Comparison of ENCODE assay signal across 8 cellular contexts in the genomic region with DNA sequence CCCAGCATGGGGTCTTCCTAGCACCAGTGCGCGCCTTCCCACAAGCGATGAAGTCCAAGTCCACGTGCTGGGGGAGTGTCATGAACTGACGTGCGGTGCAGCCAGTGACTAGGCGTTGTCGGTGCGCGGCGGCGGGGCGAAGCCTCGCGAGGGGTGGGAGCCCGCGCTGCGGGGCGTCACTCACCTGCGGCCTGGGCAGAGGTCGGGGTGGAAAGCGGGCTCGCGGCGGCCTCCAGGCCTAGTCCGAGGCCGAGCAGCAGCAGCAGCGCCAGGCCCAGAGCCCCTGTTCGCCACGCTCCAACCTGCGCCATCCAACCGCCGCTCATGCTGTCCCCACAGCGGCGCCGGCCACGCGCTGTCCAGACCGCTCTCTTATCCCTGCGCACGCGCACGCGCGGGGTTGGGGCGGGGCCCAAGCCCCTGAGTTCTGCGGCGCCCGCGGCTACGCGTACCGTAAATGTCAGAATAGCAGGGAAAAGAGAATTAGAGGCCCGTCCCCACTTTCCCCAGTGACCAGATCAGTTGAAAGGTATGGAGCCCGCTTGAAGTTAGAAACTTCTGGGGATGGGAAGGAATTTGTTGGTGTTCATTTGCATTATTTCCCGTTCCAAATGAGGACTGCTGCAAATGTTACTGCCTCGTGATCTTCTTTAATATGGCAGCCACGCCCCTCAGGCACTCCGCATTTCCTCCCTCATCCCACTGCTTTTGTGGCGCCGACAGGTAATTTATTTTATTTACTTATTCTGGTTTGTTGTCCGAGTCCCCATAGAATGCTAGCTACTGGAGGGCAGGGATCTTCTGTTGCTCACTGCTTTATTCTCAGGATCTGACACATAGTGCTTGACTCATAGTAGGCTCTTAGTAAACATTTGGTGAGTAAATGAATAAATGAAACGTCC. TPM values are rescaled to one million over a fixed set of nuclear protein-coding genes. Genes with fewer than 3 reads are reported as not detected.
DNase-seq lines count a peak whose midpoint lies in the region; ATAC-seq and TF ChIP-seq lines count a peak whose summit lies in the region.

A gene (minus strand): TSS at position 394 of the 902 bp plus-strand sequence. CDS start 68 bp downstream, at position 326.

- H3K4me3 ChIP-seq in GM12865 (ENCODE audit: low read depth, low read length) (peak within 1 kb of the TSS; percentile 66), ascending aorta (peak within 1 kb of the TSS; percentile 58 to 72), rectal smooth muscle tissue (ENCODE audit: low read length) (peak within 1 kb of the TSS; percentile 67), uterus (peak within 1 kb of the TSS; percentile 50 to 59)

- peaks cover 4 to 11% of the 10 kb centered on the region in 2 donors for H3K4me1 ChIP-seq in ascending aorta
- peaks cover 12% of the 10 kb centered on the region for H3K4me1 ChIP-seq in rectal smooth muscle tissue (ENCODE audit: control insufficient read depth, insufficient read depth, low read length)
- peaks cover 3 to 7% of the 10 kb centered on the region in 2 donors for H3K4me1 ChIP-seq in uterus

- intact Hi-C loops in ascending aorta (cut with DNase I), result loop anchor here (1.0 to 5.0 kb wide), 2 partner anchors 13 to 681 kb away; a partner anchor contains a TSS
- intact Hi-C loops in uterus (cut with DNase I; ENCODE audit: low total_unique reads), result no loop called here

- H3K9me3 ChIP-seq in ascending aorta (no peaks in the 10 kb centered on the region), uterus (no peaks in the 10 kb centered on the region)

- H3K4me1 Mint-ChIP-seq in T-helper 2 cell treated with Interferon-gamma antibody and Interleukin-4, amounts not matched to agents 5 μg/mL and 100 μg/mL, for 36 hours (ENCODE audit: low read depth), result peaks cover 25% of the 10 kb centered on the region

- DNase-seq in GM12865 (ENCODE audit: low read depth), result peak; percentile 94
- DNase-seq in NCI-H187 (lab: John Stamatoyannopoulos, UW), result peak; percentile 70 to 85
- peak; percentile 90 for DNase-seq in T-helper 2 cell treated with Interferon-gamma antibody and Interleukin-4, amounts not matched to agents 5 μg/mL and 100 μg/mL, for 36 hours (ENCODE audit: low spot score)
- DNase-seq in ascending aorta (ENCODE audit: low spot score in 2 of 2), result peak; percentile 33 to 94
- DNase-seq in hepatic stellate cell (ENCODE audit: low spot score), result peak; percentile 98
- DNase-seq in uterus, result peak; percentile 86 to 90

- H3K36me3 ChIP-seq in ascending aorta (peaks cover 23 to 28% of the 10 kb centered on the region in 2 donors), rectal smooth muscle tissue (ENCODE audit: control insufficient read depth, insufficient read depth, low read length) (peaks cover 9% of the 10 kb centered on the region), uterus (no peaks in the 10 kb centered on the region)

- H3K9ac ChIP-seq in rectal smooth muscle tissue (ENCODE audit: low read length), result no peak within 1 kb of the TSS

- TF ChIP-seq CTCF in GM12865 (IDR thresholded peaks at IDR 0.05; ENCODE audit: insufficient read depth, low read depth, low read length, missing control alignments), result no peak
- no peak for TF ChIP-seq CTCF in ascending aorta (IDR thresholded peaks at IDR 0.05)
- TF ChIP-seq CTCF in uterus (IDR thresholded peaks at IDR 0.05), result peak in 1 of 4 experiments; percentile 41

- peak within 1 kb of the TSS; percentile 92 for H3K27ac Mint-ChIP-seq in T-helper 2 cell treated with Interferon-gamma antibody and Interleukin-4, amounts not matched to agents 5 μg/mL and 100 μg/mL, for 36 hours

- H3K27ac ChIP-seq in ascending aorta (peak within 1 kb of the TSS; percentile 50 to 59), rectal smooth muscle tissue (ENCODE audit: low read depth, low read length) (no peak within 1 kb of the TSS), uterus (peak within 1 kb of the TSS; percentile 58 to 80)

- H3K27me3 Mint-ChIP-seq in T-helper 2 cell treated with Interferon-gamma antibody and Interleukin-4, amounts not matched to agents 5 μg/mL and 100 μg/mL, for 36 hours (ENCODE audit: low read depth), result no peaks in the 10 kb centered on the region

- peak; percentile 91 for ATAC-seq in HG02798 (IDR thresholded peaks at IDR 0.05; ENCODE audit: poor library complexity, unreplicated experiment)

- peak; percentile 51 to 53 for TF ChIP-seq POLR2A in uterus (IDR thresholded peaks at IDR 0.05)

- no peaks in the 10 kb centered on the region for H3K27me3 ChIP-seq in ascending aorta
- no peaks in the 10 kb centered on the region for H3K27me3 ChIP-seq in rectal smooth muscle tissue (ENCODE audit: control insufficient read depth, insufficient read depth, low read length)
- no peaks in the 10 kb centered on the region for H3K27me3 ChIP-seq in uterus

- peak within 1 kb of the TSS; percentile 94 for H3K4me3 Mint-ChIP-seq in T-helper 2 cell treated with Interferon-gamma antibody and Interleukin-4, amounts not matched to agents 5 μg/mL and 100 μg/mL, for 36 hours

- H3K36me3 Mint-ChIP-seq in T-helper 2 cell treated with Interferon-gamma antibody and Interleukin-4, amounts not matched to agents 5 μg/mL and 100 μg/mL, for 36 hours (ENCODE audit: low read depth), result peaks cover 8% of the 10 kb centered on the region

- H3K9me3 Mint-ChIP-seq in T-helper 2 cell treated with Interferon-gamma antibody and Interleukin-4, amounts not matched to agents 5 μg/mL and 100 μg/mL, for 36 hours, result no peaks in the 10 kb centered on the region

RNA-seq across cellular contexts. Expression of the gene that starts here (rescaled TPM):
- total RNA-seq in ascending aorta (263 TPM), uterus (10 to 100 TPM; 15.0 to 72.0 (median 26.2) TPM)
